In the genomic region with DNA sequence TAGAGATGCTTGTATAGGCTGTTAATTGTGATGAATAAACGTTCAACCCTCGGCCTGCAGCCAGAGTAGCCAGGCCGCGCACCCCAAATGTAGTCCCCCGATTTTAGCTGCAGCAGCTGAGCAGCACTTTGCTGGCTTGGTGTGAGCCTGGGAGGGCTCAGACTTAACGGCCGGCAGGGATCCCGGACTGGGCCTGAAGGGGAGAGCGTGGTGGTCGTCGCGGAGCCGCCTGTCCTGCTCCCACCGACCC, we compare ENCODE assay signal across 1 cellular context.
TF ChIP-seq lines count a peak whose summit lies in the region.

No MANE protein-coding gene starts in this region.

TF ChIP-seq in HepG2, 621 proteins besides CTCF, POLR2A, EP300 and RAD21 (continued from another document):
- TF ChIP-seq, protein P1, sequence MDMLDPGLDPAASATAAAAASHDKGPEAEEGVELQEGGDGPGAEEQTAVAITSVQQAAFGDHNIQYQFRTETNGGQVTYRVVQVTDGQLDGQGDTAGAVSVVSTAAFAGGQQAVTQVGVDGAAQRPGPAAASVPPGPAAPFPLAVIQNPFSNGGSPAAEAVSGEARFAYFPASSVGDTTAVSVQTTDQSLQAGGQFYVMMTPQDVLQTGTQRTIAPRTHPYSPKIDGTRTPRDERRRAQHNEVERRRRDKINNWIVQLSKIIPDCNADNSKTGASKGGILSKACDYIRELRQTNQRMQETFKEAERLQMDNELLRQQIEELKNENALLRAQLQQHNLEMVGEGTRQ (IDR thresholded peaks at IDR 0.05; ENCODE audit: low read depth, low read length) = peak; percentile 2; the same call in 1 of the 2 replicates
- TF ChIP-seq, protein P1 (CRISPR knock-in tag; IDR thresholded peaks at IDR 0.05; ENCODE audit: borderline replicate concordance) = no peak
- TF ChIP-seq ZC3H4 (CRISPR knock-in tag; IDR thresholded peaks at IDR 0.05; ENCODE audit: borderline replicate concordance) = no peak
- TF ChIP-seq ZNF891 (CRISPR knock-in tag; IDR thresholded peaks at IDR 0.05) = no peak; the same call in 1 of the 2 replicates
- TF ChIP-seq NFE2L1 (CRISPR knock-in tag; IDR thresholded peaks at IDR 0.05; ENCODE audit: borderline replicate concordance) = 0 out of 2 replicates have a peak, but pooled peaks have one; percentile 15
- TF ChIP-seq, protein P2, sequence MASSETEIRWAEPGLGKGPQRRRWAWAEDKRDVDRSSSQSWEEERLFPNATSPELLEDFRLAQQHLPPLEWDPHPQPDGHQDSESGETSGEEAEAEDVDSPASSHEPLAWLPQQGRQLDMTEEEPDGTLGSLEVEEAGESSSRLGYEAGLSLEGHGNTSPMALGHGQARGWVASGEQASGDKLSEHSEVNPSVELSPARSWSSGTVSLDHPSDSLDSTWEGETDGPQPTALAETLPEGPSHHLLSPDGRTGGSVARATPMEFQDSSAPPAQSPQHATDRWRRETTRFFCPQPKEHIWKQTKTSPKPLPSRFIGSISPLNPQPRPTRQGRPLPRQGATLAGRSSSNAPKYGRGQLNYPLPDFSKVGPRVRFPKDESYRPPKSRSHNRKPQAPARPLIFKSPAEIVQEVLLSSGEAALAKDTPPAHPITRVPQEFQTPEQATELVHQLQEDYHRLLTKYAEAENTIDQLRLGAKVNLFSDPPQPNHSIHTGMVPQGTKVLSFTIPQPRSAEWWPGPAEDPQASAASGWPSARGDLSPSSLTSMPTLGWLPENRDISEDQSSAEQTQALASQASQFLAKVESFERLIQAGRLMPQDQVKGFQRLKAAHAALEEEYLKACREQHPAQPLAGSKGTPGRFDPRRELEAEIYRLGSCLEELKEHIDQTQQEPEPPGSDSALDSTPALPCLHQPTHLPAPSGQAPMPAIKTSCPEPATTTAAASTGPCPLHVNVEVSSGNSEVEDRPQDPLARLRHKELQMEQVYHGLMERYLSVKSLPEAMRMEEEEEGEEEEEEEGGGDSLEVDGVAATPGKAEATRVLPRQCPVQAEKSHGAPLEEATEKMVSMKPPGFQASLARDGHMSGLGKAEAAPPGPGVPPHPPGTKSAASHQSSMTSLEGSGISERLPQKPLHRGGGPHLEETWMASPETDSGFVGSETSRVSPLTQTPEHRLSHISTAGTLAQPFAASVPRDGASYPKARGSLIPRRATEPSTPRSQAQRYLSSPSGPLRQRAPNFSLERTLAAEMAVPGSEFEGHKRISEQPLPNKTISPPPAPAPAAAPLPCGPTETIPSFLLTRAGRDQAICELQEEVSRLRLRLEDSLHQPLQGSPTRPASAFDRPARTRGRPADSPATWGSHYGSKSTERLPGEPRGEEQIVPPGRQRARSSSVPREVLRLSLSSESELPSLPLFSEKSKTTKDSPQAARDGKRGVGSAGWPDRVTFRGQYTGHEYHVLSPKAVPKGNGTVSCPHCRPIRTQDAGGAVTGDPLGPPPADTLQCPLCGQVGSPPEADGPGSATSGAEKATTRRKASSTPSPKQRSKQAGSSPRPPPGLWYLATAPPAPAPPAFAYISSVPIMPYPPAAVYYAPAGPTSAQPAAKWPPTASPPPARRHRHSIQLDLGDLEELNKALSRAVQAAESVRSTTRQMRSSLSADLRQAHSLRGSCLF (CRISPR knock-in tag; IDR thresholded peaks at IDR 0.05; ENCODE audit: borderline replicate concordance) = peak; percentile 50
- no peak for TF ChIP-seq SETDB1 (CRISPR knock-in tag; IDR thresholded peaks at IDR 0.05; ENCODE audit: borderline replicate concordance)
- 0 out of 2 replicates have a peak, but pooled peaks have one; percentile 53 for TF ChIP-seq ZNF160 (CRISPR knock-in tag; IDR thresholded peaks at IDR 0.05)
